ENCODE assay signal across 1 cellular context in the genomic region with DNA sequence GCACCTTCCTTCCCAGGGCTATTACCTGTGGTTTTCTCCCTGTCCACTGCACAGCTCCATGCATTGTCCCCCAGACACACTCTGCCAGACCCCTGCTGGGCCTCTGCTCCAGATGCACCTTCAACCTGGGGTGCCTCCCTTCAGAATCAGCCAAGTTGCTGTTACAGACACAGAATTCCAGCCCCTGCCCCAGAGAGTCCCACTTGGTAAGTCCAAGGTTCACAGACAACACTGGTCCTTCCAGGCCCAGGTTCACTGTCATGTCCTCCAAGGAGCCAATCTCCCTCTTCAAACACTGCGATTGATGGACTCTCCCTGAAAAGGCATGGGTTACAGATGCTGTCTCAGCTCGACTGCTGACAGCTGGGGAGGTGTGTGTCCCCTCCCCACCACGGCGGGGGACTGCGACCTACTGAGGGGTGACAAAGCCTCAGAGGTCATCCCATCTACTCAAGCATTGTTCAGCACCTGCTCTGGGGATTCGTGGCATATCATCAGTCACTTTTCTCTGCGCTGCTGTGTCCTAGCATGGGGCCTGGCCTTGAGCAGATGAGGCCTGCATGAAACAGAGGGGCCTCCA.
TF ChIP-seq lines count a peak whose summit lies in the region.

No MANE protein-coding gene starts in this region.

TF ChIP-seq in H1, 55 proteins besides CTCF, POLR2A, EP300 and RAD21:
- no peak for TF ChIP-seq RXRA (IDR thresholded peaks at IDR 0.05; ENCODE audit: insufficient read depth, low read depth, low read length)
- no peak for TF ChIP-seq SRF (IDR thresholded peaks at IDR 0.05; ENCODE audit: low read depth, low read length)
TF ChIP-seq in H1: peak in this region for 0.
